8 cellular contexts compared by ENCODE assay signal in the genomic region with DNA sequence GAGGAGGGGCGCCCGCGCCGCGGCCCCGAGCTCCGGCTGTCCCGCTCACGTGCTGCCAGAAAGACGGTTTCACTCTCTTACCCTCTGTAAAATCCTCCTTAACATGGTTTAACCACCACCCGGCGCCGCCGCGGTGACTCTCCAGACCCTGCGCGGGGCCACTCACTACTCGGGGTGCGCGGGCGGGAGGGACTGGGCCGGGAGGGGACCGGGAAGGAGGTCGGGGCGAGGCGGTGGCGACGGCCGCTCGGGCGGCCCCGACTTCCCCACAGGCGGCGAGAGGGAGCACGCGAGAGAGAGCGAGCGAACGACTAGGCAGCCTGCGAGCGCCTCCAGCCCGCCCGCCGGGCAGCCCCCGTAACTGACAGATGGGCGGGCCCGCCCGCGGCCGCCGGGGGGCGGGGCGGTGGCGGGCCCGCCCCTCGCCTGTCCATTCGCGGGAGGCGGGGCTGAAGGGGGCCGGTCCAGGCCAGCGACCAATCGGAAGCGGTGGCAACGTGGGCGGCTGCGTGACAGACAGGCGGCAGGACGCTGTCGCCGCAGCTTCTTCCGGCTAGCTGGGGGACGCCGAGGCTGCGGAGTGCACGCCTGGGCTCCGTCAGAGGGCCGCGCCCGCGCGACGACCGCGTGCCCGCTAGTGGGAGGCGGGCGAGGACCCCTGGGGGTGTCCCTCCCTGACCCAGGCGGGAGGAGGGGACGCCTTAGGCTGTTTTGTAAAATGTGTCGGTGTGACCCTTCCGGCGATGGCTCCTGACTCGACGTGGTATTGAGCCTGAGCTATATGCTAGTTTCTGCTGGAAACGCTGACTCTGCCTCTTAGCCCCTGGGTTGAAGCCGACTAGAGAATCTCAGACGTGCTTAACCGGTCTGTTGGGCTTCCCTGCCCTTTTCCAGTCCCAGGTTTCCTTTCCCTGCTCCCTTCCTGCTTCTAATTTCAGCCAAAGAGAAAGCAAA. TPM values are rescaled to one million over a fixed set of nuclear protein-coding genes. Genes with fewer than 3 reads are reported as not detected.
DNase-seq lines count a peak whose midpoint lies in the region; ATAC-seq and TF ChIP-seq lines count a peak whose summit lies in the region.

EEA1 (minus strand) TSS at position 334 of the 954 bp plus-strand sequence; CDS start at position 105, 229 bp downstream.

- H3K36me3 ChIP-seq in PC-3 (ENCODE audit: low read depth, low read length) (no peaks in the 10 kb centered on the region), mucosa of stomach (ENCODE audit: control insufficient read depth, insufficient read depth, low read length) (no peaks in the 10 kb centered on the region)

- TF ChIP-seq POLR2A in erythroblast (IDR thresholded peaks at IDR 0.05; ENCODE audit: low read length): peak; percentile 96

- TF ChIP-seq EP300 in Ishikawa (IDR thresholded peaks at IDR 0.05; ENCODE audit: borderline replicate concordance): peak; percentile 8; the same call in 1 of the 2 replicates

- no peaks in the 10 kb centered on the region for H3K27me3 ChIP-seq in PC-3 (ENCODE audit: low read length)
- H3K27me3 ChIP-seq in mucosa of stomach (ENCODE audit: control insufficient read depth, insufficient read depth, low read length): no peaks in the 10 kb centered on the region

- DNase-seq in DMS153 treated with DMSO at 0.1 percent for 48 hours (lab: John Stamatoyannopoulos, UW; ENCODE audit: unreplicated experiment): peak; percentile 90
- DNase-seq in PC-3: peak; percentile 96
- DNase-seq in activated T-cell treated with anti-CD3 and anti-CD28 coated beads, Interleukin-2, amount 50 U/mL, for 1 hour: peak; percentile 95
- DNase-seq in erythroblast (lab: John Stamatoyannopoulos, UW): peak; percentile 97 to 98
- peak; percentile 83 to 92 for DNase-seq in stimulated activated CD8-positive, alpha-beta memory T cell treated with anti-CD3 and anti-CD28 coated beads, Interleukin-7, amount 100 ng/mL, for 1 hour (ENCODE audit: low read depth in 2 of 2)

- peak within 1 kb of the TSS; percentile 74 for H3K27ac ChIP-seq in PC-3 (ENCODE audit: low read length)

- H3K9ac ChIP-seq in PC-3 (ENCODE audit: low read length): peak within 1 kb of the TSS; percentile 81
- peak within 1 kb of the TSS; percentile 100 for H3K9ac ChIP-seq in mucosa of stomach (ENCODE audit: low read length)

- CTCF ChIA-PET in PC-3 (lab: Charles Lee): interaction anchor here (0.5 to 1.9 kb wide), 3 partner anchors 58 to 115 kb away, joined by 3 to 12 read pairs (median 4); no protein-coding TSS in a partner anchor

- H4K20me1 ChIP-seq in PC-3 (ENCODE audit: low read length): 0 out of 2 replicates have a peak, but pooled peaks cover 5% of the 10 kb centered on the region

- H3K79me2 ChIP-seq in PC-3 (ENCODE audit: low read length): peaks cover 44% of the 10 kb centered on the region

- H3K4me1 ChIP-seq in PC-3 (ENCODE audit: insufficient read depth, low read length): peaks cover 24% of the 10 kb centered on the region
- H3K4me1 ChIP-seq in mucosa of stomach (ENCODE audit: control insufficient read depth, insufficient read depth, low read length): peaks cover 18% of the 10 kb centered on the region

- TF ChIP-seq RAD21 in Ishikawa (IDR thresholded peaks at IDR 0.05; ENCODE audit: low read depth): peak; percentile 15; the same call in 1 of the 2 replicates

- H2AFZ ChIP-seq in PC-3 (ENCODE audit: low read length): peak within 1 kb of the TSS; percentile 86

- no peak for TF ChIP-seq CTCF in PC-3 (conservative IDR thresholded peaks at IDR 0.05; ENCODE audit: low read depth, low read length)

- ATAC-seq in GM21576 (IDR thresholded peaks at IDR 0.05; ENCODE audit: unreplicated experiment): peak; percentile 83
- peak; percentile 85 for ATAC-seq in PC-3

- H3K4me2 ChIP-seq in PC-3 (ENCODE audit: low read length): peak within 1 kb of the TSS; percentile 95

- no peaks in the 10 kb centered on the region for H3K9me2 ChIP-seq in PC-3 (replicated peaks; ENCODE audit: low read length)

- H3F3A ChIP-seq in PC-3 (ENCODE audit: low read length, unreplicated experiment): peaks cover 3% of the 10 kb centered on the region

- POLR2A ChIA-PET in PC-3 (lab: Charles Lee; ENCODE audit: unreplicated experiment): interaction anchor here (0.6 to 1.2 kb wide), 5 partner anchors 15 to 1170 kb away, joined by 3 to 15 read pairs (median 3); no protein-coding TSS in a partner anchor

- intact Hi-C loops in PC-3 (cut with micrococcal nuclease): loop anchor here (1.0 to 5.0 kb wide), 3 partner anchors 43 to 144 kb away; no protein-coding TSS in a partner anchor

- H3K9me3 ChIP-seq in PC-3 (ENCODE audit: low read length): no peaks in the 10 kb centered on the region
- H3K9me3 ChIP-seq in mucosa of stomach (ENCODE audit: control insufficient read depth, low read length): no peaks in the 10 kb centered on the region

- BruUV-seq in PC-3 (replicated peaks; lab: Mats Ljungman, UMichigan): no TSS peak

- H3K4me3 ChIP-seq in PC-3 (ENCODE audit: low read length): peak within 1 kb of the TSS; percentile 82
- H3K4me3 ChIP-seq in mucosa of stomach (ENCODE audit: low read length): peak within 1 kb of the TSS; percentile 98

TF ChIP-seq in Ishikawa, 13 proteins besides CTCF, POLR2A, EP300 and RAD21:
- TF ChIP-seq CEBPB (IDR thresholded peaks at IDR 0.05): no peak
- TF ChIP-seq NFIC (IDR thresholded peaks at IDR 0.05): peak; percentile 5; the same call in 1 of the 2 replicates
- TF ChIP-seq TCF12 (IDR thresholded peaks at IDR 0.05; ENCODE audit: low read depth): peak; percentile 54
- peak; percentile 65; the same call in 1 of the 2 replicates for TF ChIP-seq ZBTB7A (IDR thresholded peaks at IDR 0.05; ENCODE audit: low read depth)
- no peak for TF ChIP-seq REST (IDR thresholded peaks at IDR 0.05; ENCODE audit: low read depth)
- no peak for TF ChIP-seq FOXM1 (IDR thresholded peaks at IDR 0.05; ENCODE audit: borderline replicate concordance, low read depth)
- TF ChIP-seq USF1 (IDR thresholded peaks at IDR 0.05): no peak
- TF ChIP-seq CREB1 (IDR thresholded peaks at IDR 0.05; ENCODE audit: low read depth): peak; percentile 63
- peak; percentile 94 for TF ChIP-seq EGR1 (IDR thresholded peaks at IDR 0.05)
- 0 out of 2 replicates have a peak, but pooled peaks have one; percentile 28 for TF ChIP-seq YY1 (IDR thresholded peaks at IDR 0.05; ENCODE audit: low read depth)
- TF ChIP-seq, protein P1, sequence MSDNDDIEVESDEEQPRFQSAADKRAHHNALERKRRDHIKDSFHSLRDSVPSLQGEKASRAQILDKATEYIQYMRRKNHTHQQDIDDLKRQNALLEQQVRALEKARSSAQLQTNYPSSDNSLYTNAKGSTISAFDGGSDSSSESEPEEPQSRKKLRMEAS (IDR thresholded peaks at IDR 0.05): peak; percentile 99
- TF ChIP-seq TEAD4 (IDR thresholded peaks at IDR 0.05): no peak
- TF ChIP-seq TAF1 (IDR thresholded peaks at IDR 0.05; ENCODE audit: low read depth): peak; percentile 68

RNA-seq across cellular contexts. Expression of gene EEA1, which starts in this region (rescaled TPM):
- total RNA-seq in PC-3 (2014; rRNA removed): 7.9 and 11.9 TPM in 2 replicates

Comparison
In these comparisons a context has a peak if more than half of its experiments do, and no peak if none do; other contexts are left out.
1. Peak in every context shown above with its lines: DNase-seq, ATAC-seq, H3K4me3 ChIP-seq and H3K27ac ChIP-seq.